In the genomic region with DNA sequence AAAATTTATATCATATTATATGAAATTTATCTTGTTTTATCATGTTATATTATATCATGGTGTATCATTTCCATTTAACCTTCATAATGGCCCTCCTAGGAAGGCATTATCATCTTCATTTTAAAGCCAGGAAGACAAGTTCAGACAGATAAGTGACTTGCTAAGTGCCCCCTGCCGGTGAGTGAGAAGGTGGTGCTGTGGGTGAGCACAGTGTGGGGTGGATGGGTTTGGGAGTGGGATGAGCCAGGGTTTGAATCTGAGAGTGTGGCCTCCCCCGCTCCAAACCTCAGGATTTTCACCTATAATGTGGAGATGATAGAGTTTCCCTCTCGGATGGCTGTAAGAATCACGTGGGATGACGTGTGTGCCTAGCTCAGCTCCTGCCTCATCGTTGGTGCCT, we compare ENCODE assay signal across 1 cellular context.
TF ChIP-seq lines count a peak whose summit lies in the region.

No MANE protein-coding gene starts in this region.

TF ChIP-seq in IMR-90, 13 proteins besides CTCF, POLR2A, EP300 and RAD21:
- TF ChIP-seq NFE2L2 (IDR thresholded peaks at IDR 0.05; ENCODE audit: low read depth, low read length), result no peak
- TF ChIP-seq SMC3 (IDR thresholded peaks at IDR 0.05; ENCODE audit: low read depth, low read length), result peak; percentile 26; the same call in 1 of the 2 replicates
